ENCODE assay signal across 24 cellular contexts in genomic region chr16:79580465-79581200, GRCh38.
"Had no signal": no experiment of that assay in that cellular context is flagged by ENCODE, and none has a peak within 500 bp of the region (broad histone marks: within the 10 kb centered on the region; RNA-seq: fewer than 3 reads in every experiment).

No MANE protein-coding gene starts in this region.

- H3K36me3 Mint-ChIP-seq: activated naive CD4-positive, alpha-beta T cell treated with anti-CD3 and anti-CD28 coated beads, Interleukin-2, amount 50 U/mL, for 72 hours; naive thymus-derived CD8-positive, alpha-beta T cell had no signal

- H3K9me3 ChIP-seq: esophagus squamous epithelium, heart left ventricle, lower lobe of right lung, sigmoid colon, thoracic aorta, upper lobe of right lung had no signal

- H3K4me1 ChIP-seq: esophagus squamous epithelium, heart left ventricle, lower lobe of right lung, sigmoid colon, upper lobe of right lung had no signal

- H3K27me3 ChIP-seq: sigmoid colon, upper lobe of right lung had no signal

- H3K9me3 Mint-ChIP-seq: activated CD4-positive, alpha-beta T cell treated with anti-CD3 and anti-CD28 coated beads, Interleukin-2, amount 10 ng/mL, durations not matched to agents 7 days and 5 days; activated CD8-positive, alpha-beta T cell treated with anti-CD3 and anti-CD28 coated beads for 36 hours; activated naive CD4-positive, alpha-beta T cell treated with anti-CD3 and anti-CD28 coated beads, Interleukin-2, amount 50 U/mL, for 72 hours; activated T-helper 17 cell treated with anti-CD3 and anti-CD28 coated beads, Interleukin-2, amount 50 U/mL, for 72 hours; naive thymus-derived CD8-positive, alpha-beta T cell; T-helper 2 cell treated with Interferon-gamma antibody and Interleukin-4, amounts not matched to agents 5 μg/mL and 100 μg/mL, for 36 hours had no signal

- H3K27ac ChIP-seq: esophagus squamous epithelium, heart left ventricle, lower lobe of right lung, sigmoid colon, thoracic aorta, upper lobe of right lung, VCaP had no signal

- H3K4me1 Mint-ChIP-seq: activated CD4-positive, alpha-beta T cell treated with anti-CD3 and anti-CD28 coated beads, Interleukin-2, amount 10 ng/mL, durations not matched to agents 7 days and 5 days; naive thymus-derived CD8-positive, alpha-beta T cell had no signal

- H3K27ac Mint-ChIP-seq: activated CD4-positive, alpha-beta T cell treated with anti-CD3 and anti-CD28 coated beads, Interleukin-2, amount 10 ng/mL, durations not matched to agents 7 days and 5 days; activated CD8-positive, alpha-beta T cell treated with anti-CD3 and anti-CD28 coated beads for 36 hours; activated naive CD4-positive, alpha-beta T cell treated with anti-CD3 and anti-CD28 coated beads, Interleukin-2, amount 50 U/mL, for 72 hours; activated T-helper 17 cell treated with anti-CD3 and anti-CD28 coated beads, Interleukin-2, amount 50 U/mL, for 72 hours; naive thymus-derived CD8-positive, alpha-beta T cell; T-helper 2 cell treated with Interferon-gamma antibody and Interleukin-4, amounts not matched to agents 5 μg/mL and 100 μg/mL, for 36 hours had no signal

- DNase-seq: activated CD4-positive, alpha-beta T cell treated with anti-CD3 and anti-CD28 coated beads, Interleukin-2, amount 10 ng/mL, durations not matched to agents 7 days and 5 days; activated CD4-positive, CD25-positive, alpha-beta regulatory T cell treated with anti-CD3 and anti-CD28 coated beads, Interleukin-2, amount 50 U/mL, for 72 hours; activated CD8-positive, alpha-beta T cell treated with anti-CD3 and anti-CD28 coated beads for 36 hours; aorta; central memory CD4-positive, alpha-beta T cell; dermis blood vessel endothelial cell; effector memory CD4-positive, alpha-beta T cell; esophagus squamous epithelium; heart left ventricle; islet precursor cell; lower lobe of right lung; naive thymus-derived CD8-positive, alpha-beta T cell; sigmoid colon; stimulated activated CD4-positive, alpha-beta T cell treated with anti-CD3 and anti-CD28 coated beads, Interleukin-4, amount 100 ng/mL, for 1 hour; stimulated activated naive CD4-positive, alpha-beta T cell treated with Interleukin-2 at 50 U/mL for 16 hours; upper lobe of right lung had no signal

- H3K36me3 ChIP-seq: esophagus squamous epithelium, heart left ventricle, lower lobe of right lung, sigmoid colon, thoracic aorta, upper lobe of right lung had no signal

- H3K27me3 Mint-ChIP-seq: activated T-helper 17 cell treated with anti-CD3 and anti-CD28 coated beads, Interleukin-2, amount 50 U/mL, for 72 hours had no signal

- H3K4me3 ChIP-seq: esophagus squamous epithelium, heart left ventricle, lower lobe of right lung, sigmoid colon, thoracic aorta, upper lobe of right lung had no signal

- ATAC-seq: activated CD8-positive, alpha-beta T cell treated with anti-CD3 and anti-CD28 coated beads for 36 hours; activated naive CD4-positive, alpha-beta T cell treated with anti-CD3 and anti-CD28 coated beads, Interleukin-2, amount 50 U/mL, for 72 hours; activated T-helper 17 cell treated with anti-CD3 and anti-CD28 coated beads, Interleukin-2, amount 50 U/mL, for 72 hours; heart left ventricle; left lobe of liver; lower lobe of right lung; naive thymus-derived CD8-positive, alpha-beta T cell; SK-N-SH treated with all-trans-retinoic acid at 6 μM for 48 hours; upper lobe of right lung had no signal

- H3K4me3 Mint-ChIP-seq: activated CD4-positive, alpha-beta T cell treated with anti-CD3 and anti-CD28 coated beads, Interleukin-2, amount 10 ng/mL, durations not matched to agents 7 days and 5 days; activated CD8-positive, alpha-beta T cell treated with anti-CD3 and anti-CD28 coated beads for 36 hours; activated T-helper 17 cell treated with anti-CD3 and anti-CD28 coated beads, Interleukin-2, amount 50 U/mL, for 72 hours; naive thymus-derived CD8-positive, alpha-beta T cell; T-helper 2 cell treated with Interferon-gamma antibody and Interleukin-4, amounts not matched to agents 5 μg/mL and 100 μg/mL, for 36 hours had no signal

- FAIRE-seq: endothelial cell of umbilical vein had no signal
